Comparison of ENCODE assay signal across 20 cellular contexts in the genomic region with DNA sequence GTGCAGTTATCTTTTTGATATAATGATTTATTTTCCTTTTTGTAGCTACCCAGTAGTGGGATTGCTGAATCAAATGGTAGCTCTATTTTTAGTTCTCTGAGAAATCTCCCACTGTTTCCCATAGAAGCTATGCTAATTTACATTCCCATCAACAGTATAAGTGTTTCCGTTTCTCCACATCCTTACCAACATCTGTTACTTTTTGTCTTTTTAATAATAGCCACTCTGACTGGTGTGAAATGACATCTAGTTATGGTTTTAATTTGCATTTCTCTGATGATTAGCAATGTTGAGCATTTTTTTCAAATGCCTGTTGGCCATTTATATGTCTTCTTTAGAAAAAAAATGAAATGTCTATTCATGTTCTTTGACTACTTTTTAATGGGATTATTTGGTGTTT.
A peak's percentile ranks its signal among the peaks of the same experiment; 100 is the strongest.
DNase-seq lines count a peak whose midpoint lies in the region; ATAC-seq, FAIRE-seq and TF ChIP-seq lines count a peak whose summit lies in the region.
"Had no signal": no experiment of that assay in that cellular context is flagged by ENCODE, and none has a peak within 500 bp of the region (broad histone marks: within the 10 kb centered on the region; RNA-seq: fewer than 3 reads in every experiment).

No MANE protein-coding gene starts in this region.

- H3K27ac ChIP-seq in GM23338 (ENCODE audit: low read depth) (peak overlapping the region; percentile 61; the same call in 1 of the 2 replicates), pancreas (no peak overlapping the region)
- H3K27ac ChIP-seq: BLaER1, RWPE1 had no signal

- H3K4me3 ChIP-seq in GM23338 (0 out of 2 replicates have a peak overlapping the region, but pooled peaks have one; percentile 10), pancreas (no peak overlapping the region)
- H3K4me3 ChIP-seq: BLaER1, HAP-1 had no signal

- intact Hi-C loops in pancreas (cut with DNase I), result no loop called here

- no peaks in the 10 kb centered on the region for H4K20me1 ChIP-seq in GM23338 (replicated peaks; ENCODE audit: insufficient read depth)
- H4K20me1 ChIP-seq: BLaER1 had no signal

- FAIRE-seq in pancreas (lab: Jason Lieb, UNC), result peak; percentile 23
- FAIRE-seq: GM12892 had no signal

- peaks cover 35% of the 10 kb centered on the region for H3K4me1 ChIP-seq in GM23338 (ENCODE audit: insufficient read depth)
- H3K4me1 ChIP-seq in pancreas, result no peaks in the 10 kb centered on the region

- H2AFZ ChIP-seq in GM23338, result no peak overlapping the region

- peak overlapping the region; percentile 37; the same call in 1 of the 2 replicates for H3K4me2 ChIP-seq in GM23338
- H3K4me2 ChIP-seq: BLaER1 had no signal

- POLR2A ChIA-PET in activated CD4-positive, alpha-beta T cell treated with anti-CD3 and anti-CD28 coated beads, Interleukin-2, amount 10 ng/mL, durations not matched to agents 7 days and 5 days (lab: Charles Lee), result no interaction called here

- no peaks in the 10 kb centered on the region for H3K9me2 ChIP-seq in GM23338 (ENCODE audit: insufficient read depth)

- CTCF ChIA-PET in activated CD4-positive, alpha-beta T cell treated with anti-CD3 and anti-CD28 coated beads, Interleukin-2, amount 10 ng/mL, durations not matched to agents 7 days and 5 days (lab: Charles Lee), result no interaction called here

- H3K4me3 Mint-ChIP-seq in activated CD4-positive, alpha-beta T cell treated with anti-CD3 and anti-CD28 coated beads, Interleukin-2, amount 10 ng/mL, durations not matched to agents 7 days and 5 days, result no peak overlapping the region
- H3K4me3 Mint-ChIP-seq in GM23338, result no peak overlapping the region
- H3K4me3 Mint-ChIP-seq in T-helper 17 cell, result no peak overlapping the region
- H3K4me3 Mint-ChIP-seq in mesothelial cell of epicardium, result no peak overlapping the region

- H3K27me3 ChIP-seq in GM23338 (ENCODE audit: insufficient read depth) (no peaks in the 10 kb centered on the region), pancreas (no peaks in the 10 kb centered on the region)
- H3K27me3 ChIP-seq: BLaER1 had no signal

- DNase-seq in activated CD4-positive, alpha-beta T cell treated with anti-CD3 and anti-CD28 coated beads, Interleukin-2, amount 10 ng/mL, durations not matched to agents 7 days and 5 days, result no peak
- no peak for DNase-seq in activated CD4-positive, alpha-beta T cell treated with anti-CD3 and anti-CD28 coated beads, Interleukin-2, amount 50 U/mL, for 1 hour
- DNase-seq in GM23338 (ENCODE audit: low spot score) (no peak), T-helper 17 cell (no peak), pancreas (no peak), mesothelial cell of epicardium (ENCODE audit: low spot score in 2 of 2, unreplicated experiment in 2 of 2) (no peak), GM03348 (ENCODE audit: low spot score) (no peak), RKO (ENCODE audit: low spot score) (no peak)
- DNase-seq: 8988T, DMS 273 treated with DMSO at 0.1 percent for 48 hours, GF-D8, KG1, NCI-H1417 treated with DMSO at 0.1 percent for 48 hours, NCI-H1930, NCI-H446 treated with DMSO at 0.1 percent for 48 hours, NCI-H748 treated with DMSO at 0.1 percent for 48 hours had no signal

- H3K27me3 Mint-ChIP-seq in activated CD4-positive, alpha-beta T cell treated with anti-CD3 and anti-CD28 coated beads, Interleukin-2, amount 10 ng/mL, durations not matched to agents 7 days and 5 days, result no peaks in the 10 kb centered on the region
- H3K27me3 Mint-ChIP-seq in GM23338 (ENCODE audit: insufficient read depth, low read depth, poor library complexity) (peaks cover 6% of the 10 kb centered on the region), T-helper 17 cell (no peaks in the 10 kb centered on the region), mesothelial cell of epicardium (ENCODE audit: low read depth) (no peaks in the 10 kb centered on the region)

- H3K36me3 ChIP-seq in GM23338 (ENCODE audit: insufficient read depth) (peaks cover 13% of the 10 kb centered on the region; the same call in 1 of the 2 replicates), pancreas (peaks cover 0 to 10% (median 0%) of the 10 kb centered on the region in 3 donors)

- peaks cover 2% of the 10 kb centered on the region for H3K9me3 Mint-ChIP-seq in activated CD4-positive, alpha-beta T cell treated with anti-CD3 and anti-CD28 coated beads, Interleukin-2, amount 10 ng/mL, durations not matched to agents 7 days and 5 days
- H3K9me3 Mint-ChIP-seq in GM23338 (peaks cover 5% of the 10 kb centered on the region; the same call in 2 of the 3 replicates), mesothelial cell of epicardium (peaks cover 25% of the 10 kb centered on the region)

- TF ChIP-seq CTCF in GM23338 (conservative IDR thresholded peaks at IDR 0.05; ENCODE audit: low read depth in 2 of 2) (no peak), pancreas (IDR thresholded peaks at IDR 0.05) (no peak), mesothelial cell of epicardium (IDR thresholded peaks at IDR 0.05; ENCODE audit: unreplicated experiment) (no peak)

- H3K36me3 Mint-ChIP-seq in activated CD4-positive, alpha-beta T cell treated with anti-CD3 and anti-CD28 coated beads, Interleukin-2, amount 10 ng/mL, durations not matched to agents 7 days and 5 days (ENCODE audit: low read depth), result peaks cover 91% of the 10 kb centered on the region
- H3K36me3 Mint-ChIP-seq in GM23338 (ENCODE audit: low read depth) (peaks cover 90% of the 10 kb centered on the region), T-helper 17 cell (ENCODE audit: low read depth) (peaks cover 19% of the 10 kb centered on the region), mesothelial cell of epicardium (peaks cover 44% of the 10 kb centered on the region)

- peak overlapping the region; percentile 21 for H3K27ac Mint-ChIP-seq in activated CD4-positive, alpha-beta T cell treated with anti-CD3 and anti-CD28 coated beads, Interleukin-2, amount 10 ng/mL, durations not matched to agents 7 days and 5 days
- H3K27ac Mint-ChIP-seq in GM23338 (no peak overlapping the region), T-helper 17 cell (peak overlapping the region; percentile 3), mesothelial cell of epicardium (no peak overlapping the region)

- ATAC-seq in GM23338 (no peak), T-helper 17 cell (no peak), pancreas (no peak)

- H3K4me1 Mint-ChIP-seq in activated CD4-positive, alpha-beta T cell treated with anti-CD3 and anti-CD28 coated beads, Interleukin-2, amount 10 ng/mL, durations not matched to agents 7 days and 5 days, result peaks cover 20% of the 10 kb centered on the region
- H3K4me1 Mint-ChIP-seq in GM23338, result peaks cover 42% of the 10 kb centered on the region
- peaks cover 18% of the 10 kb centered on the region for H3K4me1 Mint-ChIP-seq in T-helper 17 cell
- H3K4me1 Mint-ChIP-seq in mesothelial cell of epicardium, result peaks cover 48% of the 10 kb centered on the region

- H3F3A ChIP-seq in GM23338 (replicated peaks; ENCODE audit: low read depth), result no peaks in the 10 kb centered on the region; the same call in 1 of the 2 replicates

- H3K79me2 ChIP-seq in GM23338 (replicated peaks; ENCODE audit: insufficient read depth), result no peaks in the 10 kb centered on the region; the same call in 1 of the 2 replicates

- 97% methylated on average over 1 of the region's 1 CpG for WGBS in pancreas, 2 donors

- H3K9me3 ChIP-seq in T-helper 17 cell (ENCODE audit: control insufficient read depth, low read length, poor library complexity, severe bottlenecking) (no peaks in the 10 kb centered on the region), pancreas (no peaks in the 10 kb centered on the region)
- H3K9me3 ChIP-seq: HAP-1 had no signal

TF ChIP-seq in GM23338, 12 proteins besides CTCF, POLR2A, EP300 and RAD21 (continues in another document):
- TF ChIP-seq ZNF114 (CRISPR knock-in tag; IDR thresholded peaks at IDR 0.05) (no peak), STAT1 (IDR thresholded peaks at IDR 0.05; ENCODE audit: unreplicated experiment) (no peak), ZNF331 (CRISPR knock-in tag; IDR thresholded peaks at IDR 0.05; ENCODE audit: low read depth) (no peak), CREB1 (CRISPR knock-in tag; IDR thresholded peaks at IDR 0.05; ENCODE audit: low read depth) (no peak), EZH2 (IDR thresholded peaks at IDR 0.05; ENCODE audit: low read depth, unreplicated experiment) (no peak), NANOG (IDR thresholded peaks at IDR 0.05; ENCODE audit: borderline replicate concordance) (no peak)
- TF ChIP-seq, protein P1, sequence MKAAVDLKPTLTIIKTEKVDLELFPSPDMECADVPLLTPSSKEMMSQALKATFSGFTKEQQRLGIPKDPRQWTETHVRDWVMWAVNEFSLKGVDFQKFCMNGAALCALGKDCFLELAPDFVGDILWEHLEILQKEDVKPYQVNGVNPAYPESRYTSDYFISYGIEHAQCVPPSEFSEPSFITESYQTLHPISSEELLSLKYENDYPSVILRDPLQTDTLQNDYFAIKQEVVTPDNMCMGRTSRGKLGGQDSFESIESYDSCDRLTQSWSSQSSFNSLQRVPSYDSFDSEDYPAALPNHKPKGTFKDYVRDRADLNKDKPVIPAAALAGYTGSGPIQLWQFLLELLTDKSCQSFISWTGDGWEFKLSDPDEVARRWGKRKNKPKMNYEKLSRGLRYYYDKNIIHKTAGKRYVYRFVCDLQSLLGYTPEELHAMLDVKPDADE (IDR thresholded peaks at IDR 0.05), result no peak

Comparison
In these comparisons a context has a peak if more than half of its experiments do, and no peak if none do; other contexts are left out.
1. H3K27ac Mint-ChIP-seq: peak in activated CD4-positive, alpha-beta T cell treated with anti-CD3 and anti-CD28 coated beads, Interleukin-2, amount 10 ng/mL, durations not matched to agents 7 days and 5 days (single experiment) and T-helper 17 cell (single experiment); none in GM23338 (single experiment) and mesothelial cell of epicardium (single experiment).